8 cellular contexts compared by ENCODE assay signal in genomic region chr13:76991432-76991795, GRCh38. TPM values are rescaled to one million over a fixed set of nuclear protein-coding genes. Genes with fewer than 3 reads are reported as not detected.
DNase-seq lines count a peak whose midpoint lies in the region; ATAC-seq, FAIRE-seq and TF ChIP-seq lines count a peak whose summit lies in the region.

No MANE protein-coding gene starts in this region.

- H3K4me3 ChIP-seq in AG09309 (ENCODE audit: control insufficient read depth, low read depth, low read length): peak overlapping the region; percentile 95
- H3K4me3 ChIP-seq in endothelial cell of umbilical vein (replicated peaks in 1 of 3; ENCODE audit: insufficient read depth in 1 of 3, low read depth in 1 of 3, low read length in 3 of 3): peak overlapping the region; percentile 36 to 90 (median 83)
- peak overlapping the region; percentile 77 for H3K4me3 ChIP-seq in osteoblast (ENCODE audit: insufficient read depth, low read length)

- peak overlapping the region; percentile 50 for H3K4me2 ChIP-seq in endothelial cell of umbilical vein (ENCODE audit: insufficient read depth, low read length)
- H3K4me2 ChIP-seq in osteoblast (ENCODE audit: insufficient read depth, low read length): peak overlapping the region; percentile 94

- H3K4me1 ChIP-seq in endothelial cell of umbilical vein (ENCODE audit: control insufficient read depth, extremely low read depth, insufficient read depth, low read length) (peaks cover 13% of the 10 kb centered on the region), osteoblast (ENCODE audit: insufficient read depth, low read length) (peaks cover 20% of the 10 kb centered on the region)

- H3K9me3 ChIP-seq in endothelial cell of umbilical vein (replicated peaks; ENCODE audit: control insufficient read depth, insufficient read depth, low read length) (no peaks in the 10 kb centered on the region), osteoblast (ENCODE audit: low read depth, low read length) (no peaks in the 10 kb centered on the region)

- H3K9me1 ChIP-seq in endothelial cell of umbilical vein (replicated peaks; ENCODE audit: control insufficient read depth, extremely low read depth, insufficient read depth, low read length): no peaks in the 10 kb centered on the region

- CTCF ChIA-PET in activated CD4-positive, alpha-beta memory T cell treated with anti-CD3 and anti-CD28 coated beads, Interleukin-2, amount 10 ng/mL, durations not matched to agents 7 days and 5 days (lab: Charles Lee): interaction anchor here (1.3 to 4.5 kb wide), 5 partner anchors 10 to 336 kb away, joined by 3 to 38 read pairs (median 10); partner anchors contain the start of genes FBXL3, KCTD12 and MYCBP2
- CTCF ChIA-PET in endothelial cell of umbilical vein (lab: Charles Lee): interaction anchor here (1.0 to 3.2 kb wide), 3 partner anchors 11 to 106 kb away, joined by 3 to 12 read pairs (median 8); partner anchors contain the start of gene KCTD12

- peak overlapping the region; percentile 100 for H3K27ac Mint-ChIP-seq in activated CD4-positive, alpha-beta memory T cell treated with anti-CD3 and anti-CD28 coated beads, Interleukin-2, amount 10 ng/mL, durations not matched to agents 7 days and 5 days
- H3K27ac Mint-ChIP-seq in type B pancreatic cell: peak overlapping the region; percentile 93

- TF ChIP-seq CTCF in AG09309 (IDR thresholded peaks at IDR 0.05; ENCODE audit: control insufficient read depth, insufficient read depth, low read depth, low read length, missing control alignments) (no peak), endothelial cell of umbilical vein (IDR thresholded peaks at IDR 0.05; ENCODE audit: extremely low read depth in 1 of 2, insufficient read depth in 1 of 2, low read depth in 1 of 2, low read length in 2 of 2) (no peak), osteoblast (IDR thresholded peaks at IDR 0.05; ENCODE audit: extremely low read depth, low read depth, low read length) (no peak), type B pancreatic cell (conservative IDR thresholded peaks at IDR 0.05) (no peak)

- intact Hi-C loops in endothelial cell of umbilical vein (cut with micrococcal nuclease): loop anchor here (5.0 kb wide), 1 partner anchor 109 kb away; no protein-coding TSS in a partner anchor

- H3K4me1 Mint-ChIP-seq in activated CD4-positive, alpha-beta memory T cell treated with anti-CD3 and anti-CD28 coated beads, Interleukin-2, amount 10 ng/mL, durations not matched to agents 7 days and 5 days: peaks cover 41% of the 10 kb centered on the region
- H3K4me1 Mint-ChIP-seq in type B pancreatic cell (ENCODE audit: unreplicated experiment): peaks cover 17% of the 10 kb centered on the region

- ATAC-seq in GM19397 (IDR thresholded peaks at IDR 0.05; ENCODE audit: unreplicated experiment): peak; percentile 50
- ATAC-seq in HG03558 (IDR thresholded peaks at IDR 0.05; ENCODE audit: extremely low read depth, unreplicated experiment): peak; percentile 37

- H3K4me3 Mint-ChIP-seq in activated CD4-positive, alpha-beta memory T cell treated with anti-CD3 and anti-CD28 coated beads, Interleukin-2, amount 10 ng/mL, durations not matched to agents 7 days and 5 days: peak overlapping the region; percentile 96
- H3K4me3 Mint-ChIP-seq in type B pancreatic cell: peak overlapping the region; percentile 98

- H3K27ac ChIP-seq in endothelial cell of umbilical vein (ENCODE audit: insufficient read depth, low read depth, low read length) (peak overlapping the region; percentile 40), osteoblast (ENCODE audit: low read depth, low read length) (peak overlapping the region; percentile 88)

- H3K27me3 ChIP-seq in endothelial cell of umbilical vein (ENCODE audit: control insufficient read depth in 2 of 2, insufficient read depth in 2 of 2, low read length in 2 of 2) (peaks cover 4 to 6% of the 10 kb centered on the region in 2 experiments), osteoblast (ENCODE audit: insufficient read depth, low read length) (no peaks in the 10 kb centered on the region)

- BruUV-seq in endothelial cell of umbilical vein (replicated peaks; lab: Mats Ljungman, UMichigan): TSS peak; percentile 55

- DNase-seq in AG09309 (ENCODE audit: low read depth) (no peak), endothelial cell of umbilical vein (ENCODE audit: low read depth, low spot score) (no peak), osteoblast (ENCODE audit: insufficient read length, low spot score, missing footprints) (no peak), type B pancreatic cell (ENCODE audit: extremely low spot score, unreplicated experiment) (no peak), COR-L47 (lab: John Stamatoyannopoulos, UW) (no peak)
- peak; percentile 89 for DNase-seq in activated CD4-positive, alpha-beta memory T cell treated with anti-CD3 and anti-CD28 coated beads, Interleukin-2, amount 10 ng/mL, durations not matched to agents 7 days and 5 days

- H2AFZ ChIP-seq in endothelial cell of umbilical vein (ENCODE audit: low read depth, low read length) (peak overlapping the region; percentile 71), osteoblast (ENCODE audit: low read length) (peak overlapping the region; percentile 94)

- H3K36me3 ChIP-seq in endothelial cell of umbilical vein (ENCODE audit: control insufficient read depth in 2 of 2, extremely low read depth in 1 of 2, insufficient read depth in 2 of 2, low read length in 2 of 2): no peaks in the 10 kb centered on the region
- H3K36me3 ChIP-seq in osteoblast (ENCODE audit: insufficient read depth, low read length): peaks cover 9% of the 10 kb centered on the region

- POLR2A ChIA-PET in activated CD4-positive, alpha-beta memory T cell treated with anti-CD3 and anti-CD28 coated beads, Interleukin-2, amount 10 ng/mL, durations not matched to agents 7 days and 5 days (lab: Charles Lee): interaction anchor here (0.7 to 7.7 kb wide), 18 partner anchors 9 to 486 kb away, joined by 3 to 162 read pairs (median 8); partner anchors contain the start of genes FBXL3, KCTD12 and MYCBP2
- POLR2A ChIA-PET in endothelial cell of umbilical vein (lab: Charles Lee): no interaction called here

- H3K9me3 Mint-ChIP-seq in activated CD4-positive, alpha-beta memory T cell treated with anti-CD3 and anti-CD28 coated beads, Interleukin-2, amount 10 ng/mL, durations not matched to agents 7 days and 5 days: no peaks in the 10 kb centered on the region
- no peaks in the 10 kb centered on the region for H3K9me3 Mint-ChIP-seq in type B pancreatic cell

- H3K79me2 ChIP-seq in endothelial cell of umbilical vein (ENCODE audit: control insufficient read depth, insufficient read depth, low read length) (peaks cover 8% of the 10 kb centered on the region), osteoblast (ENCODE audit: insufficient read depth, low read length) (peaks cover 33% of the 10 kb centered on the region)

- dilution Hi-C loops in endothelial cell of umbilical vein (cut with MboI; ENCODE audit: extremely low pct_ligation_motif_present, low sequenced_read_pairs): no loop called here

- peak overlapping the region; percentile 91 for H3K9ac ChIP-seq in endothelial cell of umbilical vein (replicated peaks; ENCODE audit: extremely low read depth, insufficient read depth, low read length)

- H3K27me3 Mint-ChIP-seq in activated CD4-positive, alpha-beta memory T cell treated with anti-CD3 and anti-CD28 coated beads, Interleukin-2, amount 10 ng/mL, durations not matched to agents 7 days and 5 days: peaks cover 27% of the 10 kb centered on the region
- peaks cover 8% of the 10 kb centered on the region for H3K27me3 Mint-ChIP-seq in type B pancreatic cell

- H4K20me1 ChIP-seq in endothelial cell of umbilical vein (replicated peaks; ENCODE audit: control insufficient read depth, extremely low read depth, insufficient read depth, low read length) (no peaks in the 10 kb centered on the region), osteoblast (ENCODE audit: insufficient read depth, low read length) (peaks cover 6% of the 10 kb centered on the region)

- TF ChIP-seq POLR2A in endothelial cell of umbilical vein (IDR thresholded peaks at IDR 0.05; ENCODE audit: low read depth, low read length): no peak

- no peak for FAIRE-seq in endothelial cell of umbilical vein (lab: Jason Lieb, UNC)

- peaks cover 16% of the 10 kb centered on the region for H3K36me3 Mint-ChIP-seq in activated CD4-positive, alpha-beta memory T cell treated with anti-CD3 and anti-CD28 coated beads, Interleukin-2, amount 10 ng/mL, durations not matched to agents 7 days and 5 days (ENCODE audit: low read depth)
- peaks cover 2% of the 10 kb centered on the region for H3K36me3 Mint-ChIP-seq in type B pancreatic cell

RNA-seq across cellular contexts. Expression of gene CLN5, which starts 0.5 kb away (rescaled TPM):
- 10 to 100 TPM; 13.0 to 15.6 TPM for total RNA-seq in activated CD4-positive, alpha-beta memory T cell treated with anti-CD3 and anti-CD28 coated beads, Interleukin-2, amount 10 ng/mL, durations not matched to agents 7 days and 5 days
- total RNA-seq in endothelial cell of umbilical vein (22.7 and 22.8 TPM in 2 replicates), osteoblast (42.0 and 45.1 TPM in 2 replicates), type B pancreatic cell (ENCODE audit: low replicate concordance) (24.9 and 25.6 TPM in 2 replicates)
- polyA plus RNA-seq in endothelial cell of umbilical vein: 14.2 and 16.5 TPM in 2 replicates
- 10.1 and 13.0 TPM in 2 replicates for polyA plus RNA-seq in endothelial cell of umbilical vein (2011; cell fraction: cytosol; rRNA removed)
- 15.1 and 17.6 TPM in 2 replicates for polyA plus RNA-seq in endothelial cell of umbilical vein (2011; cell fraction: nucleus; rRNA removed)
- polyA plus RNA-seq in endothelial cell of umbilical vein (2012): 18.9 and 26.7 TPM in 2 replicates
- 13.2 and 13.5 TPM in 2 replicates for polyA minus RNA-seq in endothelial cell of umbilical vein
- polyA minus RNA-seq in endothelial cell of umbilical vein (2011; cell fraction: cytosol; rRNA and poly(A)+ RNA removed): 5.2 TPM
- 14.1 and 19.8 TPM in 2 replicates for polyA minus RNA-seq in endothelial cell of umbilical vein (2011; cell fraction: nucleus; rRNA and poly(A)+ RNA removed)

RNA-seq across cellular contexts. Expression of gene FBXL3, which starts 35.5 kb away (rescaled TPM):
- 10 to 100 TPM; 38.6 to 43.3 TPM for total RNA-seq in activated CD4-positive, alpha-beta memory T cell treated with anti-CD3 and anti-CD28 coated beads, Interleukin-2, amount 10 ng/mL, durations not matched to agents 7 days and 5 days
- 35.9 and 37.8 TPM in 2 replicates for total RNA-seq in endothelial cell of umbilical vein
- 11.6 and 13.0 TPM in 2 replicates for polyA plus RNA-seq in endothelial cell of umbilical vein
- 14.1 and 16.0 TPM in 2 replicates for polyA plus RNA-seq in endothelial cell of umbilical vein (2011; cell fraction: cytosol; rRNA removed)
- polyA plus RNA-seq in endothelial cell of umbilical vein (2011; cell fraction: nucleus; rRNA removed): 17.9 and 21.1 TPM in 2 replicates
- 20.9 and 25.9 TPM in 2 replicates for polyA plus RNA-seq in endothelial cell of umbilical vein (2012)
- 28.3 and 33.2 TPM in 2 replicates for polyA minus RNA-seq in endothelial cell of umbilical vein
- polyA minus RNA-seq in endothelial cell of umbilical vein (2011; cell fraction: cytosol; rRNA and poly(A)+ RNA removed): 32.7 TPM
- 34.1 and 51.8 TPM in 2 replicates for polyA minus RNA-seq in endothelial cell of umbilical vein (2011; cell fraction: nucleus; rRNA and poly(A)+ RNA removed)
- total RNA-seq in osteoblast: 69.2 and 76.0 TPM in 2 replicates
- 28.7 and 36.6 TPM in 2 replicates for total RNA-seq in type B pancreatic cell (ENCODE audit: low replicate concordance)

RNA-seq across cellular contexts. Expression of gene ACOD1, which starts 43.1 kb away (rescaled TPM):
- not detected for total RNA-seq in activated CD4-positive, alpha-beta memory T cell treated with anti-CD3 and anti-CD28 coated beads, Interleukin-2, amount 10 ng/mL, durations not matched to agents 7 days and 5 days
- total RNA-seq in endothelial cell of umbilical vein (not detected in 2 replicates), osteoblast (not detected in 2 replicates), type B pancreatic cell (ENCODE audit: low replicate concordance) (not detected in 2 replicates)
- not detected in 2 replicates for polyA plus RNA-seq in endothelial cell of umbilical vein
- not detected in 2 replicates for polyA plus RNA-seq in endothelial cell of umbilical vein (2011; cell fraction: cytosol; rRNA removed)
- not detected in 2 replicates for polyA plus RNA-seq in endothelial cell of umbilical vein (2011; cell fraction: nucleus; rRNA removed)
- polyA plus RNA-seq in endothelial cell of umbilical vein (2012): not detected in 2 replicates
- polyA minus RNA-seq in endothelial cell of umbilical vein: not detected in 2 replicates
- not detected for polyA minus RNA-seq in endothelial cell of umbilical vein (2011; cell fraction: cytosol; rRNA and poly(A)+ RNA removed)
- polyA minus RNA-seq in endothelial cell of umbilical vein (2011; cell fraction: nucleus; rRNA and poly(A)+ RNA removed): not detected in 2 replicates
